In the genomic region with DNA sequence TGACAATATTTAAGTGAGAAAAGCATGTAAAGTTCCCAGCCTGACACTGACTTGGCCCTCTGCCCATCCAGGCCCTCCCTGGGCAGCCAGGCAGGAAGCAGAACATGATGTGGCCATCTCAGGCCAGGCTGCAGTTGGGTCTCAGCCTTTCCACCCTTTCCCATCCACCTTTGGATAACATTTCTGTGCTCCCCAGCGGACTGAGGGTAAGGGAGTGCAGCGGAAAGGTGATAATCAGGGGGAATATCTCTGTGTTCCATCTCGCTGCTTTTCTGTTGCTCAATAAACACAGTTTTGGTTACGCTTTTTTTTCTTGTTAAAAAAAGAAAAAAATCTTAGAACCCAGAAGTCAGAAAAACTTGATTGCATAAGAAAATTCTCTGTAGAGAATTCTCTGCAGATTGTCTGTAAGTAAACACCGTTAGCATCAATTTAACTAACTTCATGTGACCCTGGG, we compare ENCODE assay signal across 8 cellular contexts.
DNase-seq lines count a peak whose midpoint lies in the region; TF ChIP-seq lines count a peak whose summit lies in the region.

No MANE protein-coding gene starts in this region.

- H3K4me1 ChIP-seq in thymus (ENCODE audit: control insufficient read depth, insufficient read depth, low read length): no peaks in the 10 kb centered on the region

- WGBS in thymus: 14% methylated on average over 5 of the region's 5 CpGs

- H3K4me1 Mint-ChIP-seq in activated CD4-positive, alpha-beta T cell treated with anti-CD3 and anti-CD28 coated beads, Interleukin-2, amount 10 ng/mL, durations not matched to agents 7 days and 5 days: peaks cover 38% of the 10 kb centered on the region
- H3K4me1 Mint-ChIP-seq in activated T-helper 1 cell treated with anti-CD3 and anti-CD28 coated beads, Interleukin-12 subunit alpha, Interleukin-12 subunit beta, Interleukin-2, Interleukin-4 antibody, amounts not matched to agents 30 ng/mL and 10 ng/mL and 1 ng/mL, durations not matched to agents 14 hours and 24 hours and 36 hours (ENCODE audit: low read depth): peaks cover 11% of the 10 kb centered on the region

- H3K36me3 ChIP-seq in thymus (ENCODE audit: control insufficient read depth, insufficient read depth): no peaks in the 10 kb centered on the region

- no peaks in the 10 kb centered on the region for H3K9me3 ChIP-seq in thymus (ENCODE audit: control insufficient read depth)

- POLR2A ChIA-PET in activated CD4-positive, alpha-beta T cell treated with anti-CD3 and anti-CD28 coated beads, Interleukin-2, amount 10 ng/mL, durations not matched to agents 7 days and 5 days (lab: Charles Lee): no interaction called here
- POLR2A ChIA-PET in HEK293T (lab: Yijun Ruan, JAX): no interaction called here

- no peak for DNase-seq in activated CD4-positive, alpha-beta T cell treated with anti-CD3 and anti-CD28 coated beads, Interleukin-2, amount 10 ng/mL, durations not matched to agents 7 days and 5 days
- DNase-seq in activated CD4-positive, alpha-beta T cell treated with anti-CD3 and anti-CD28 coated beads, Interleukin-2, amount 50 U/mL, for 1 hour: no peak
- no peak for DNase-seq in activated T-helper 1 cell treated with anti-CD3 and anti-CD28 coated beads, Interleukin-12 subunit alpha, Interleukin-12 subunit beta, Interleukin-2, Interleukin-4 antibody, amounts not matched to agents 30 ng/mL and 10 ng/mL and 1 ng/mL, durations not matched to agents 14 hours and 24 hours and 36 hours (ENCODE audit: low spot score)
- DNase-seq in iris pigment epithelial cell (ENCODE audit: low read depth) (peak; percentile 22), NCI-H1436 (lab: John Stamatoyannopoulos, UW) (no peak), NCI-H2107 (lab: John Stamatoyannopoulos, UW) (no peak), HEK293T (ENCODE audit: extremely low spot score) (no peak)

- peak overlapping the region; percentile 65 for H3K4me3 Mint-ChIP-seq in activated CD4-positive, alpha-beta T cell treated with anti-CD3 and anti-CD28 coated beads, Interleukin-2, amount 10 ng/mL, durations not matched to agents 7 days and 5 days
- H3K4me3 Mint-ChIP-seq in activated T-helper 1 cell treated with anti-CD3 and anti-CD28 coated beads, Interleukin-12 subunit alpha, Interleukin-12 subunit beta, Interleukin-2, Interleukin-4 antibody, amounts not matched to agents 30 ng/mL and 10 ng/mL and 1 ng/mL, durations not matched to agents 14 hours and 24 hours and 36 hours: peak overlapping the region; percentile 73

- CTCF ChIA-PET in activated CD4-positive, alpha-beta T cell treated with anti-CD3 and anti-CD28 coated beads, Interleukin-2, amount 10 ng/mL, durations not matched to agents 7 days and 5 days (lab: Charles Lee): no interaction called here
- CTCF ChIA-PET in HEK293T (lab: Yijun Ruan, JAX): interaction anchor here (0.7 kb wide), 1 partner anchor 25 kb away, joined by 3 read pairs; no protein-coding TSS in a partner anchor

- intact Hi-C loops in activated T-helper 1 cell treated with anti-CD3 and anti-CD28 coated beads, Interleukin-12 subunit alpha, Interleukin-12 subunit beta, Interleukin-2, Interleukin-4 antibody, amounts not matched to agents 30 ng/mL and 10 ng/mL and 1 ng/mL, durations not matched to agents 14 hours and 24 hours and 36 hours (cut with micrococcal nuclease): loop anchor here (2.0 to 5.0 kb wide), 2 partner anchors 38 to 78 kb away; a partner anchor contains a TSS

- H3K36me3 Mint-ChIP-seq in activated CD4-positive, alpha-beta T cell treated with anti-CD3 and anti-CD28 coated beads, Interleukin-2, amount 10 ng/mL, durations not matched to agents 7 days and 5 days (ENCODE audit: low read depth): peaks cover 2% of the 10 kb centered on the region
- no peaks in the 10 kb centered on the region for H3K36me3 Mint-ChIP-seq in activated T-helper 1 cell treated with anti-CD3 and anti-CD28 coated beads, Interleukin-12 subunit alpha, Interleukin-12 subunit beta, Interleukin-2, Interleukin-4 antibody, amounts not matched to agents 30 ng/mL and 10 ng/mL and 1 ng/mL, durations not matched to agents 14 hours and 24 hours and 36 hours (ENCODE audit: low read depth)

- no peaks in the 10 kb centered on the region for H3K9me3 Mint-ChIP-seq in activated CD4-positive, alpha-beta T cell treated with anti-CD3 and anti-CD28 coated beads, Interleukin-2, amount 10 ng/mL, durations not matched to agents 7 days and 5 days
- no peaks in the 10 kb centered on the region for H3K9me3 Mint-ChIP-seq in activated T-helper 1 cell treated with anti-CD3 and anti-CD28 coated beads, Interleukin-12 subunit alpha, Interleukin-12 subunit beta, Interleukin-2, Interleukin-4 antibody, amounts not matched to agents 30 ng/mL and 10 ng/mL and 1 ng/mL, durations not matched to agents 14 hours and 24 hours and 36 hours

- peak overlapping the region; percentile 41 for H3K4me3 ChIP-seq in thymus (ENCODE audit: low read length)

- no peaks in the 10 kb centered on the region for H3K27me3 ChIP-seq in thymus (ENCODE audit: control insufficient read depth, insufficient read depth)

- no peaks in the 10 kb centered on the region for H3K27me3 Mint-ChIP-seq in activated CD4-positive, alpha-beta T cell treated with anti-CD3 and anti-CD28 coated beads, Interleukin-2, amount 10 ng/mL, durations not matched to agents 7 days and 5 days
- H3K27me3 Mint-ChIP-seq in activated T-helper 1 cell treated with anti-CD3 and anti-CD28 coated beads, Interleukin-12 subunit alpha, Interleukin-12 subunit beta, Interleukin-2, Interleukin-4 antibody, amounts not matched to agents 30 ng/mL and 10 ng/mL and 1 ng/mL, durations not matched to agents 14 hours and 24 hours and 36 hours (ENCODE audit: insufficient read depth): no peaks in the 10 kb centered on the region

- H3K27ac Mint-ChIP-seq in activated CD4-positive, alpha-beta T cell treated with anti-CD3 and anti-CD28 coated beads, Interleukin-2, amount 10 ng/mL, durations not matched to agents 7 days and 5 days: peak overlapping the region; percentile 80
- peak overlapping the region; percentile 78 for H3K27ac Mint-ChIP-seq in activated T-helper 1 cell treated with anti-CD3 and anti-CD28 coated beads, Interleukin-12 subunit alpha, Interleukin-12 subunit beta, Interleukin-2, Interleukin-4 antibody, amounts not matched to agents 30 ng/mL and 10 ng/mL and 1 ng/mL, durations not matched to agents 14 hours and 24 hours and 36 hours

- H3K27ac ChIP-seq in thymus (ENCODE audit: low read depth): no peak overlapping the region

TF ChIP-seq in HEK293T, 16 proteins besides CTCF, POLR2A, EP300 and RAD21:
- TF ChIP-seq LEF1 (IDR thresholded peaks at IDR 0.05; ENCODE audit: borderline replicate concordance) (no peak), SUZ12 (IDR thresholded peaks at IDR 0.05) (no peak), HDGF (IDR thresholded peaks at IDR 0.05; ENCODE audit: borderline replicate concordance) (no peak), ELF4 (IDR thresholded peaks at IDR 0.05) (no peak), FOXK2 (IDR thresholded peaks at IDR 0.05) (no peak)
TF ChIP-seq in HEK293T: peak in this region for 0.
